In genomic region chr11:108253176-108253575, GRCh38 we compare ENCODE assay signal across 20 cellular contexts. TPM values are rescaled to one million over a fixed set of nuclear protein-coding genes. Genes with fewer than 3 reads are reported as not detected.
DNase-seq lines count a peak whose midpoint lies in the region; ATAC-seq and TF ChIP-seq lines count a peak whose summit lies in the region.
"Had no signal": no experiment of that assay in that cellular context is flagged by ENCODE, and none has a peak within 500 bp of the region (broad histone marks: within the 10 kb centered on the region; RNA-seq: fewer than 3 reads in every experiment).

No MANE protein-coding gene starts in this region.

- ATAC-seq in T-cell (replicated peaks in 1 of 4), result peak in 3 of 4 experiments; percentile 36 to 40 (median 40)
- ATAC-seq in GM19351 (IDR thresholded peaks at IDR 0.05; ENCODE audit: unreplicated experiment), result no peak
- no peak for ATAC-seq in GM18907 (IDR thresholded peaks at IDR 0.05; ENCODE audit: unreplicated experiment)
- no peak for ATAC-seq in GM21526 (IDR thresholded peaks at IDR 0.05; ENCODE audit: low FRiP score, unreplicated experiment)

- H3K36me3 ChIP-seq in mammary epithelial cell (ENCODE audit: insufficient read depth, low read length) (peaks cover 23% of the 10 kb centered on the region), breast epithelium (no peaks in the 10 kb centered on the region)
- H3K36me3 ChIP-seq: prostate gland had no signal

- POLR2A ChIA-PET in T-cell (lab: Charles Lee), result interaction anchor here (0.6 to 1.9 kb wide), 6 partner anchors 16 to 124 kb away, joined by 3 to 6 read pairs (median 4); no protein-coding TSS in a partner anchor

- DNase-seq in mammary epithelial cell, result peak; percentile 49
- no peak for DNase-seq in breast epithelium (ENCODE audit: low spot score in 2 of 2)
- no peak for DNase-seq in T-cell
- DNase-seq in fibroblast of villous mesenchyme (ENCODE audit: low read depth), result peak; percentile 21
- DNase-seq in posterior cingulate gyrus, result no peak
- DNase-seq: caudate nucleus; CD8-positive, alpha-beta memory T cell; DND-41; effector memory CD4-positive, alpha-beta T cell; hippocampal formation; Karpas-422; kidney glomerular epithelial cell; NCI-H1092; NCI-H2081; NK-92 treated with Interleukin-12 subunit alpha and Interleukin-12 subunit beta, amount 100 ng/mL, for 24 hours had no signal

- H3K4me1 Mint-ChIP-seq in T-cell, result peaks cover 52 to 67% (median 59%) of the 10 kb centered on the region in 3 donors

- CTCF ChIA-PET in mammary epithelial cell (lab: Charles Lee; ENCODE audit: low non-redundant PET) (interaction anchor here (0.6 kb wide), 1 partner anchor 161 kb away, joined by 4 read pairs; no protein-coding TSS in a partner anchor), T-cell (lab: Charles Lee) (interaction anchor here (0.9 to 2.2 kb wide), 5 partner anchors 14 to 104 kb away, joined by 3 to 25 read pairs (median 3); partner anchors contain the start of genes ATM (in 1 of the 2) and NPAT (in 1 of the 2))

- no peaks in the 10 kb centered on the region for H3K9me3 ChIP-seq in mammary epithelial cell (replicated peaks; ENCODE audit: insufficient read depth, low read length)
- no peaks in the 10 kb centered on the region for H3K9me3 ChIP-seq in breast epithelium
- H3K9me3 ChIP-seq: prostate gland had no signal

- H3K27ac Mint-ChIP-seq in T-cell, result peak overlapping the region; percentile 66 to 76

- no peak for TF ChIP-seq POLR2A in breast epithelium (IDR thresholded peaks at IDR 0.05)

- intact Hi-C loops in mammary epithelial cell (cut with micrococcal nuclease), result loop anchor here (1.0 kb wide), 1 partner anchor 30 kb away; the partner anchor contains the start of gene ATM
- intact Hi-C loops in breast epithelium (cut with DNase I; ENCODE audit: low total_unique reads), result no loop called here
- intact Hi-C loops in posterior cingulate gyrus (cut with DNase I), result no loop called here

- 89% methylated on average over 1 of the region's 1 CpG for WGBS in mammary epithelial cell (ENCODE audit: low coverage, missing lambda C conversion rate)

- H3K4me3 ChIP-seq in mammary epithelial cell (replicated peaks in 1 of 3; ENCODE audit: insufficient read depth in 1 of 3, low read depth in 2 of 3, low read length in 3 of 3) (no peak overlapping the region), breast epithelium (no peak overlapping the region), fibroblast of villous mesenchyme (ENCODE audit: low read depth, low read length) (no peak overlapping the region)
- H3K4me3 ChIP-seq: prostate gland, smooth muscle cell had no signal

- in situ Hi-C loops in mammary epithelial cell (cut with MboI; ENCODE audit: low sequenced_read_pairs in 2 of 2), result no loop called here

- no peaks in the 10 kb centered on the region for H3K9me3 Mint-ChIP-seq in T-cell
- H3K9me3 Mint-ChIP-seq: CD8-positive, alpha-beta memory T cell had no signal

- no peak overlapping the region for H2AFZ ChIP-seq in mammary epithelial cell (ENCODE audit: low read depth, low read length)

- H3K4me1 ChIP-seq in mammary epithelial cell (ENCODE audit: insufficient read depth, low read length) (no peaks in the 10 kb centered on the region), breast epithelium (no peaks in the 10 kb centered on the region)
- H3K4me1 ChIP-seq: prostate gland had no signal

- H3K4me2 ChIP-seq in mammary epithelial cell (ENCODE audit: insufficient read depth, low read depth, low read length), result no peak overlapping the region
- H3K4me2 ChIP-seq: smooth muscle cell had no signal

- no peaks in the 10 kb centered on the region for H3K79me2 ChIP-seq in mammary epithelial cell (ENCODE audit: insufficient read depth, low read length)

- no peak overlapping the region for H3K9ac ChIP-seq in mammary epithelial cell (ENCODE audit: insufficient read depth, low read length)

- peak in 1 of 2 donors; percentile 2 for TF ChIP-seq CTCF in mammary epithelial cell (conservative IDR thresholded peaks at IDR 0.05 in 1 of 2, IDR thresholded peaks at IDR 0.05 in 1 of 2; ENCODE audit: extremely low read depth in 1 of 2, insufficient read depth in 1 of 2, low read depth in 1 of 2, low read length in 2 of 2)
- TF ChIP-seq CTCF in breast epithelium (IDR thresholded peaks at IDR 0.05), result no peak
- no peak for TF ChIP-seq CTCF in fibroblast of villous mesenchyme (IDR thresholded peaks at IDR 0.05; ENCODE audit: insufficient read depth, low read depth, low read length)

- H3K27ac ChIP-seq in mammary epithelial cell (ENCODE audit: insufficient read depth, low read depth, low read length), result no peak overlapping the region
- H3K27ac ChIP-seq in breast epithelium, result no peak overlapping the region
- H3K27ac ChIP-seq: prostate gland had no signal

- H3K27me3 Mint-ChIP-seq in T-cell, result no peaks in the 10 kb centered on the region
- H3K27me3 Mint-ChIP-seq: CD8-positive, alpha-beta memory T cell had no signal

- H3K27me3 ChIP-seq in mammary epithelial cell (ENCODE audit: insufficient read depth, low read length) (no peaks in the 10 kb centered on the region), breast epithelium (no peaks in the 10 kb centered on the region)

- BruUV-seq in mammary epithelial cell (replicated peaks; lab: Mats Ljungman, UMichigan), result no TSS peak

- dilution Hi-C loops in mammary epithelial cell (cut with HindIII; ENCODE audit: low sequenced_read_pairs), result no loop called here

- H4K20me1 ChIP-seq in mammary epithelial cell (ENCODE audit: insufficient read depth, low read length), result no peaks in the 10 kb centered on the region

- peaks cover 69% of the 10 kb centered on the region for H3K36me3 Mint-ChIP-seq in T-cell

- H3K4me3 Mint-ChIP-seq in T-cell, result no peak overlapping the region

RNA-seq across cellular contexts. Expression of gene ATM, which starts 30.3 kb away (rescaled TPM):
- 10 to 100 TPM; 45.0 to 69.7 TPM for total RNA-seq in mammary epithelial cell
- 15.7 TPM for polyA plus RNA-seq in mammary epithelial cell
- polyA minus RNA-seq in mammary epithelial cell, result 216 TPM
- 100 to 1,000 TPM in 1 of 3 donors, 10 to 100 TPM in 2; 84.7 to 117 (median 91.4) TPM for total RNA-seq in breast epithelium
- 100 to 1,000 TPM; 376 to 547 (median 410) TPM for total RNA-seq in T-cell
- total RNA-seq in fibroblast of villous mesenchyme, result 152 and 158 TPM in 2 replicates

RNA-seq across cellular contexts. Expression of gene NPAT, which starts 30.7 kb away (rescaled TPM):
- total RNA-seq in mammary epithelial cell (10 to 100 TPM; 13.3 to 18.0 TPM), breast epithelium (10 to 100 TPM; 13.6 to 26.8 (median 21.6) TPM), T-cell (10 to 100 TPM; 46.9 to 54.1 (median 49.1) TPM), fibroblast of villous mesenchyme (15.8 and 19.0 TPM in 2 replicates)
- 6.8 TPM for polyA plus RNA-seq in mammary epithelial cell
- 13.1 TPM for polyA minus RNA-seq in mammary epithelial cell

Comparison
In these comparisons a context has a peak if more than half of its experiments do, and no peak if none do; other contexts are left out.
1. DNase-seq: peak in mammary epithelial cell (single experiment) and fibroblast of villous mesenchyme (single experiment); none in breast epithelium (0 of 2), T-cell (0 of 34) and posterior cingulate gyrus (0 of 10).
2. ATAC-seq: peak in T-cell (3 of 4); none in GM19351 (single experiment), GM18907 (single experiment) and GM21526 (single experiment).